ENCODE assay signal across 8 cellular contexts in genomic region chr11:1573847-1574255, GRCh38. TPM values are rescaled to one million over a fixed set of nuclear protein-coding genes. Genes with fewer than 3 reads are reported as not detected.
A peak's percentile ranks its signal among the peaks of the same experiment; 100 is the strongest.
DNase-seq lines count a peak whose midpoint lies in the region; ATAC-seq, FAIRE-seq and TF ChIP-seq lines count a peak whose summit lies in the region.

No MANE protein-coding gene starts in this region.

- peak overlapping the region; percentile 77 for H3K4me3 Mint-ChIP-seq in activated naive CD8-positive, alpha-beta T cell
- no peak overlapping the region for H3K4me3 Mint-ChIP-seq in activated naive CD8-positive, alpha-beta T cell treated with anti-CD3 and anti-CD28 coated beads for 36 hours
- peak overlapping the region; percentile 93 for H3K4me3 Mint-ChIP-seq in memory B cell

- DNase-seq in activated naive CD8-positive, alpha-beta T cell treated with anti-CD3 and anti-CD28 coated beads for 36 hours = no peak
- DNase-seq in memory B cell (ENCODE audit: low spot score in 2 of 2) = peak in 1 of 2 donors; percentile 77
- peak; percentile 30 to 33 for DNase-seq in uterus
- no peak for DNase-seq in D721Med (ENCODE audit: insufficient read length, low spot score)
- DNase-seq in DMS153 treated with DMSO at 0.1 percent for 48 hours (lab: John Stamatoyannopoulos, UW; ENCODE audit: unreplicated experiment) = no peak
- DNase-seq in SIG-M5 treated with dmso at 0.1 percent for 504 hours (lab: John Stamatoyannopoulos, UW; ENCODE audit: unreplicated experiment) = no peak

- peaks cover 0 to 36% of the 10 kb centered on the region in 2 donors for H3K4me1 ChIP-seq in uterus

- intact Hi-C loops in uterus (cut with DNase I; ENCODE audit: low total_unique reads) = loop anchor here (2.0 kb wide), 1 partner anchor 27 kb away; no protein-coding TSS in a partner anchor

- H3K36me3 Mint-ChIP-seq in activated naive CD8-positive, alpha-beta T cell = peaks cover 3% of the 10 kb centered on the region
- H3K36me3 Mint-ChIP-seq in activated naive CD8-positive, alpha-beta T cell treated with anti-CD3 and anti-CD28 coated beads for 36 hours = no peaks in the 10 kb centered on the region
- H3K36me3 Mint-ChIP-seq in memory B cell = peaks cover 4% of the 10 kb centered on the region

- H3K27me3 Mint-ChIP-seq in activated naive CD8-positive, alpha-beta T cell = peaks cover 1% of the 10 kb centered on the region
- H3K27me3 Mint-ChIP-seq in activated naive CD8-positive, alpha-beta T cell treated with anti-CD3 and anti-CD28 coated beads for 36 hours = peaks cover 15% of the 10 kb centered on the region
- peaks cover 9% of the 10 kb centered on the region for H3K27me3 Mint-ChIP-seq in memory B cell

- FAIRE-seq in D721Med (lab: Jason Lieb, UNC) = no peak

- H3K27ac Mint-ChIP-seq in activated naive CD8-positive, alpha-beta T cell = no peak overlapping the region
- H3K27ac Mint-ChIP-seq in activated naive CD8-positive, alpha-beta T cell treated with anti-CD3 and anti-CD28 coated beads for 36 hours = no peak overlapping the region
- H3K27ac Mint-ChIP-seq in memory B cell = peak overlapping the region; percentile 96

- H3K4me1 Mint-ChIP-seq in activated naive CD8-positive, alpha-beta T cell (ENCODE audit: low read depth) = peaks cover 20% of the 10 kb centered on the region
- H3K4me1 Mint-ChIP-seq in activated naive CD8-positive, alpha-beta T cell treated with anti-CD3 and anti-CD28 coated beads for 36 hours = peaks cover 15% of the 10 kb centered on the region
- H3K4me1 Mint-ChIP-seq in memory B cell = peaks cover 16% of the 10 kb centered on the region

- H3K27me3 ChIP-seq in uterus = peaks cover 0 to 5% of the 10 kb centered on the region in 2 donors

- H3K36me3 ChIP-seq in uterus = no peaks in the 10 kb centered on the region

- ATAC-seq in memory B cell (ENCODE audit: low read depth) = peak; percentile 6

- no peak for TF ChIP-seq POLR2A in uterus (IDR thresholded peaks at IDR 0.05)

- no peak overlapping the region for H3K4me3 ChIP-seq in uterus

- TF ChIP-seq CTCF in uterus (IDR thresholded peaks at IDR 0.05) (no peak), D721Med (IDR thresholded peaks at IDR 0.05; ENCODE audit: insufficient read depth, missing control alignments) (no peak)

- H3K9me3 ChIP-seq in uterus = no peaks in the 10 kb centered on the region

- H3K27ac ChIP-seq in angular gyrus (ENCODE audit: low read depth, low read length) (peak overlapping the region; percentile 82), uterus (peak overlapping the region; percentile 12 to 67)

- H3K9me3 Mint-ChIP-seq in activated naive CD8-positive, alpha-beta T cell (ENCODE audit: low read depth) = peaks cover 5% of the 10 kb centered on the region
- H3K9me3 Mint-ChIP-seq in activated naive CD8-positive, alpha-beta T cell treated with anti-CD3 and anti-CD28 coated beads for 36 hours = peaks cover 5% of the 10 kb centered on the region
- H3K9me3 Mint-ChIP-seq in memory B cell = peaks cover 3% of the 10 kb centered on the region

RNA-seq across cellular contexts. Expression of gene DUSP8, which starts 1.8 kb away (rescaled TPM):
- 1 to 10 TPM; 1.5 to 2.1 TPM for total RNA-seq in activated naive CD8-positive, alpha-beta T cell treated with anti-CD3 and anti-CD28 coated beads for 36 hours
- total RNA-seq in uterus = 10 to 100 TPM in 1 of 4 donors, 1 to 10 TPM in 2, under 1 TPM in 1; under 0.01 to 21.7 (median 3.1) TPM

RNA-seq across cellular contexts. Expression of gene KRTAP5-1, which starts 11.2 kb away (rescaled TPM):
- not detected for total RNA-seq in activated naive CD8-positive, alpha-beta T cell treated with anti-CD3 and anti-CD28 coated beads for 36 hours
- not detected for total RNA-seq in uterus

RNA-seq across cellular contexts. Expression of gene KRTAP5-2, which starts 24.2 kb away (rescaled TPM):
- not detected for total RNA-seq in activated naive CD8-positive, alpha-beta T cell treated with anti-CD3 and anti-CD28 coated beads for 36 hours
- not detected for total RNA-seq in uterus

RNA-seq across cellular contexts. Expression of gene KRTAP5-3, which starts 34.4 kb away (rescaled TPM):
- total RNA-seq in activated naive CD8-positive, alpha-beta T cell treated with anti-CD3 and anti-CD28 coated beads for 36 hours = not detected
- total RNA-seq in uterus = not detected

RNA-seq across cellular contexts. Expression of gene KRTAP5-4, which starts 48.1 kb away (rescaled TPM):
- total RNA-seq in activated naive CD8-positive, alpha-beta T cell treated with anti-CD3 and anti-CD28 coated beads for 36 hours = not detected
- total RNA-seq in uterus = not detected

Comparison
In these comparisons a context has a peak if more than half of its experiments do, and no peak if none do; other contexts are left out.
1. DNase-seq: peak in uterus (2 of 2); none in activated naive CD8-positive, alpha-beta T cell treated with anti-CD3 and anti-CD28 coated beads for 36 hours (single experiment), D721Med (single experiment), DMS153 treated with DMSO at 0.1 percent for 48 hours (single experiment) and SIG-M5 treated with dmso at 0.1 percent for 504 hours (single experiment).